In genomic region chr22:49136041-49136815, GRCh38 we compare ENCODE assay signal across 19 cellular contexts.
DNase-seq lines count a peak whose midpoint lies in the region; ATAC-seq and TF ChIP-seq lines count a peak whose summit lies in the region.
"Had no signal": no experiment of that assay in that cellular context is flagged by ENCODE, and none has a peak within 500 bp of the region (broad histone marks: within the 10 kb centered on the region; RNA-seq: fewer than 3 reads in every experiment).

No MANE protein-coding gene starts in this region.

- H3K9me3 ChIP-seq in left ventricle myocardium inferior (replicated peaks) (no peaks in the 10 kb centered on the region), spleen (no peaks in the 10 kb centered on the region), gastrocnemius medialis (no peaks in the 10 kb centered on the region)
- H3K9me3 ChIP-seq: Caco-2, HAP-1 had no signal

- H3K27me3 Mint-ChIP-seq in neural crest cell (ENCODE audit: low read depth), result no peaks in the 10 kb centered on the region

- no peaks in the 10 kb centered on the region for H3K36me3 Mint-ChIP-seq in neural crest cell (ENCODE audit: low read depth)

- no peak for ATAC-seq in gastrocnemius medialis
- ATAC-seq: K562 had no signal

- no peak for TF ChIP-seq CTCF in left ventricle myocardium inferior (IDR thresholded peaks at IDR 0.05; ENCODE audit: borderline replicate concordance)
- TF ChIP-seq CTCF in coronary artery (IDR thresholded peaks at IDR 0.05), result no peak
- no peak for TF ChIP-seq CTCF in neural crest cell (conservative IDR thresholded peaks at IDR 0.05)
- TF ChIP-seq CTCF in spleen (IDR thresholded peaks at IDR 0.05 in 8 of 11, conservative IDR thresholded peaks at IDR 0.05 in 3 of 11), result no peak
- no peak for TF ChIP-seq CTCF in gastrocnemius medialis (IDR thresholded peaks at IDR 0.05 in 4 of 5, conservative IDR thresholded peaks at IDR 0.05 in 1 of 5)

- no peak for TF ChIP-seq POLR2A in spleen (IDR thresholded peaks at IDR 0.05)
- no peak for TF ChIP-seq POLR2A in gastrocnemius medialis (IDR thresholded peaks at IDR 0.05)

- peaks cover 5% of the 10 kb centered on the region for H3K9me3 Mint-ChIP-seq in neural crest cell
- H3K9me3 Mint-ChIP-seq: CD4-positive, alpha-beta T cell had no signal

- H3K4me3 Mint-ChIP-seq in neural crest cell, result no peak overlapping the region
- H3K4me3 Mint-ChIP-seq: B cell; CD4-positive, alpha-beta T cell had no signal

- no peak overlapping the region for H3K27ac ChIP-seq in left ventricle myocardium inferior (replicated peaks)
- H3K27ac ChIP-seq in coronary artery, result no peak overlapping the region
- no peak overlapping the region for H3K27ac ChIP-seq in spleen
- no peak overlapping the region for H3K27ac ChIP-seq in gastrocnemius medialis
- H3K27ac ChIP-seq: C4-2B had no signal

- peaks cover 19% of the 10 kb centered on the region for H3K4me1 Mint-ChIP-seq in neural crest cell
- H3K4me1 Mint-ChIP-seq: B cell had no signal

- H3K36me3 ChIP-seq in left ventricle myocardium inferior (no peaks in the 10 kb centered on the region), spleen (no peaks in the 10 kb centered on the region), gastrocnemius medialis (no peaks in the 10 kb centered on the region)
- H3K36me3 ChIP-seq: HAP-1 had no signal

- intact Hi-C loops in cardiac septum (cut with DNase I), result no loop called here
- intact Hi-C loops in left ventricle myocardium inferior (cut with micrococcal nuclease), result no loop called here
- intact Hi-C loops in spleen (cut with DNase I; ENCODE audit: low total_unique reads), result no loop called here
- intact Hi-C loops in gastrocnemius medialis (cut with DNase I; ENCODE audit: low total_unique reads), result no loop called here

- WGBS in spleen, 5 donors, result 64 to 70% (median 66%) methylated on average over 25 of the region's 25 CpGs

- peak overlapping the region; percentile 65 for H3K27ac Mint-ChIP-seq in neural crest cell (ENCODE audit: unreplicated experiment)
- H3K27ac Mint-ChIP-seq: B cell; CD4-positive, alpha-beta T cell had no signal

- peaks cover 84% of the 10 kb centered on the region for H3K27me3 ChIP-seq in left ventricle myocardium inferior (ENCODE audit: low read depth)
- H3K27me3 ChIP-seq in spleen (replicated peaks in 1 of 7), result peaks cover 0 to 71% (median 3%) of the 10 kb centered on the region in 7 donors
- peaks cover 0 to 7% (median 0%) of the 10 kb centered on the region in 3 donors for H3K27me3 ChIP-seq in gastrocnemius medialis

- H3K4me3 ChIP-seq in left ventricle myocardium inferior (no peak overlapping the region), coronary artery (no peak overlapping the region), spleen (no peak overlapping the region), gastrocnemius medialis (no peak overlapping the region)
- H3K4me3 ChIP-seq: HAP-1, K562 had no signal

- in situ Hi-C loops in gastrocnemius medialis (cut with MboI; ENCODE audit: low sequenced_read_pairs in 4 of 4), result no loop called here

- H3K4me1 ChIP-seq in left ventricle myocardium inferior (no peaks in the 10 kb centered on the region), spleen (no peaks in the 10 kb centered on the region), gastrocnemius medialis (no peaks in the 10 kb centered on the region)
- H3K4me1 ChIP-seq: Caco-2, HAP-1 had no signal

- DNase-seq in cardiac septum (ENCODE audit: low spot score) (peak; percentile 27), left ventricle myocardium inferior (no peak), coronary artery (ENCODE audit: low spot score) (peak; percentile 28), neural crest cell (ENCODE audit: low read depth, low spot score) (no peak), spleen (peak; percentile 53), gastrocnemius medialis (no peak), epidermal melanocyte (ENCODE audit: insufficient read length, low spot score) (no peak), Ammon's horn (ENCODE audit: low spot score) (no peak)
- DNase-seq: 8988T; Caco-2; CD4-positive, alpha-beta T cell; DMS153; DMS79; GDM1; IMR-90 had no signal

Comparison
In these comparisons a context has a peak if more than half of its experiments do, and no peak if none do; other contexts are left out.
1. DNase-seq: peak in cardiac septum (single experiment), coronary artery (single experiment) and spleen (single experiment); none in left ventricle myocardium inferior (single experiment), neural crest cell (single experiment), gastrocnemius medialis (0 of 2), epidermal melanocyte (single experiment) and Ammon's horn (single experiment).